ENCODE assay signal across 38 cellular contexts in the genomic region with DNA sequence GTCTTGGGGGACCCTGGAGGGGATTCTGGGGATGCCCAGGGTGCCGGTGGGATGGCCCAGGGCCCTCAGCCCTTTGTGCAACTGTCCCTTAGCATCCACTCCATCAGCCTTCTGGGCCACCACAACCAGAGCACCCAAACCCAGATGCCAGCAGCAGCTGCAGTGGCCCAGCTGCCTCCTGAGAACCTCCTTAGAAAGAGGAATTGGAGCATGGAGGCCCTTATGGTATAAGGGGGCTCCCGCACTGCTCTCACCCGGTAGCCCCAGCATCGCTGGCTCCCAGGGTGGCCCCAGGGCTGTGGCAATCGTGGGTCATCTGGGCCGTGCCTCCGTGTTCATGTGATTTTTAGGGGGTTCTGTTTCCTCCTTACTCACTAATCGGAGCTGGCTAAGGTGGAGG.
"Had no signal": no experiment of that assay in that cellular context is flagged by ENCODE, and none has a peak within 500 bp of the region (broad histone marks: within the 10 kb centered on the region; RNA-seq: fewer than 3 reads in every experiment).

No MANE protein-coding gene starts in this region.

- H3K36me3 Mint-ChIP-seq: activated naive CD4-positive, alpha-beta T cell treated with anti-CD3 and anti-CD28 coated beads, Interleukin-2, amount 10 ng/mL, durations not matched to agents 7 days and 5 days; activated naive CD4-positive, alpha-beta T cell treated with anti-CD3 and anti-CD28 coated beads, Interleukin-2, amount 50 U/mL, for 24 hours; activated naive CD4-positive, alpha-beta T cell treated with anti-CD3 and anti-CD28 coated beads, Interleukin-2, amount 50 U/mL, for 72 hours; activated naive CD8-positive, alpha-beta T cell; activated naive CD8-positive, alpha-beta T cell treated with anti-CD3 and anti-CD28 coated beads for 36 hours; activated naive CD8-positive, alpha-beta T cell treated with anti-CD3 and anti-CD28 coated beads, Interleukin-2, amount 10 ng/mL, durations not matched to agents 7 days and 5 days; brain had no signal

- H3K9me3 ChIP-seq: adrenal gland, ascending aorta, body of pancreas, breast epithelium had no signal

- H3K4me1 Mint-ChIP-seq: activated naive CD4-positive, alpha-beta T cell treated with anti-CD3 and anti-CD28 coated beads, Interleukin-2, amount 50 U/mL, for 24 hours; activated naive CD8-positive, alpha-beta T cell treated with anti-CD3 and anti-CD28 coated beads for 36 hours; activated naive CD8-positive, alpha-beta T cell treated with anti-CD3 and anti-CD28 coated beads, Interleukin-2, amount 50 U/mL, for 24 hours; activated T-helper 17 cell treated with anti-CD3 and anti-CD28 coated beads, Interleukin-2, amount 50 U/mL, for 72 hours; central memory CD8-positive, alpha-beta T cell had no signal

- H3K27me3 ChIP-seq: adrenal gland, ascending aorta, body of pancreas, brain microvascular endothelial cell had no signal

- H3K27ac Mint-ChIP-seq: activated naive CD4-positive, alpha-beta T cell treated with anti-CD3 and anti-CD28 coated beads for 36 hours; activated naive CD4-positive, alpha-beta T cell treated with anti-CD3 and anti-CD28 coated beads, Interleukin-2, amount 10 ng/mL, durations not matched to agents 7 days and 5 days; activated naive CD4-positive, alpha-beta T cell treated with anti-CD3 and anti-CD28 coated beads, Interleukin-2, amount 50 U/mL, for 24 hours; activated naive CD4-positive, alpha-beta T cell treated with anti-CD3 and anti-CD28 coated beads, Interleukin-2, amount 50 U/mL, for 72 hours; activated naive CD8-positive, alpha-beta T cell; activated naive CD8-positive, alpha-beta T cell treated with anti-CD3 and anti-CD28 coated beads for 36 hours; activated naive CD8-positive, alpha-beta T cell treated with anti-CD3 and anti-CD28 coated beads, Interleukin-2, amount 10 ng/mL, durations not matched to agents 7 days and 5 days; activated naive CD8-positive, alpha-beta T cell treated with anti-CD3 and anti-CD28 coated beads, Interleukin-2, amount 50 U/mL, for 24 hours; activated T-cell treated with anti-CD3 and anti-CD28 coated beads, Interleukin-2, amount 50 U/mL, for 24 hours; activated T-cell treated with anti-CD3 and anti-CD28 coated beads, Interleukin-2, amount 50 U/mL, for 72 hours; activated T-helper 1 cell treated with anti-CD3 and anti-CD28 coated beads, Interleukin-12 subunit alpha, Interleukin-12 subunit beta, Interleukin-2, Interleukin-4 antibody, amounts not matched to agents 30 ng/mL and 10 ng/mL and 1 ng/mL, durations not matched to agents 14 hours and 24 hours and 36 hours; activated T-helper 17 cell treated with anti-CD3 and anti-CD28 coated beads, Interleukin-2, amount 50 U/mL, for 72 hours; activated T-helper 2 cell treated with anti-CD3 and anti-CD28 coated beads, Interferon-gamma antibody, Interleukin-2, Interleukin-4, amounts not matched to agents 10 μg/mL and 5 μg/mL and 100 μg/mL, durations not matched to agents 14 hours and 24 hours and 36 hours had no signal

- H3K4me1 ChIP-seq: adrenal gland, ascending aorta, body of pancreas, breast epithelium had no signal

- H3K27ac ChIP-seq: adrenal gland, ascending aorta, body of pancreas, brain microvascular endothelial cell, breast epithelium, cardiac muscle cell had no signal

- H3K27me3 Mint-ChIP-seq: activated naive CD8-positive, alpha-beta T cell treated with anti-CD3 and anti-CD28 coated beads, Interleukin-2, amount 10 ng/mL, durations not matched to agents 7 days and 5 days had no signal

- H3K4me3 ChIP-seq: adrenal gland, ascending aorta, body of pancreas, breast epithelium, cardiac muscle cell had no signal

- H3K4me3 Mint-ChIP-seq: activated naive CD4-positive, alpha-beta T cell treated with anti-CD3 and anti-CD28 coated beads for 36 hours; activated naive CD4-positive, alpha-beta T cell treated with anti-CD3 and anti-CD28 coated beads, Interleukin-2, amount 10 ng/mL, durations not matched to agents 7 days and 5 days; activated naive CD4-positive, alpha-beta T cell treated with anti-CD3 and anti-CD28 coated beads, Interleukin-2, amount 50 U/mL, for 24 hours; activated naive CD8-positive, alpha-beta T cell; activated naive CD8-positive, alpha-beta T cell treated with anti-CD3 and anti-CD28 coated beads for 36 hours; activated naive CD8-positive, alpha-beta T cell treated with anti-CD3 and anti-CD28 coated beads, Interleukin-2, amount 10 ng/mL, durations not matched to agents 7 days and 5 days; activated naive CD8-positive, alpha-beta T cell treated with anti-CD3 and anti-CD28 coated beads, Interleukin-2, amount 50 U/mL, for 24 hours; activated T-cell treated with anti-CD3 and anti-CD28 coated beads, Interleukin-2, amount 50 U/mL, for 24 hours; activated T-cell treated with anti-CD3 and anti-CD28 coated beads, Interleukin-2, amount 50 U/mL, for 4 hours; activated T-cell treated with anti-CD3 and anti-CD28 coated beads, Interleukin-2, amount 50 U/mL, for 72 hours; activated T-helper 1 cell treated with anti-CD3 and anti-CD28 coated beads, Interleukin-12 subunit alpha, Interleukin-12 subunit beta, Interleukin-2, Interleukin-4 antibody, amounts not matched to agents 30 ng/mL and 10 ng/mL and 1 ng/mL, durations not matched to agents 14 hours and 24 hours and 36 hours; activated T-helper 17 cell treated with anti-CD3 and anti-CD28 coated beads, Interleukin-2, amount 50 U/mL, for 72 hours; brain; central memory CD8-positive, alpha-beta T cell had no signal

- DNase-seq: activated effector memory CD4-positive, alpha-beta T cell treated with anti-CD3 and anti-CD28 coated beads, Interleukin-2, amount 50 U/mL, for 16 hours; activated effector memory CD4-positive, alpha-beta T cell treated with Interleukin-2 at 50 U/mL for 16 hours; activated gamma-delta T cell; activated gamma-delta T cell treated with Interleukin-2 at 50 U/mL for 16 hours; activated naive CD4-positive, alpha-beta T cell; activated naive CD4-positive, alpha-beta T cell treated with anti-CD3 and anti-CD28 coated beads for 36 hours; activated naive CD4-positive, alpha-beta T cell treated with anti-CD3 and anti-CD28 coated beads, Interleukin-2, amount 10 ng/mL, durations not matched to agents 7 days and 5 days; activated naive CD4-positive, alpha-beta T cell treated with anti-CD3 and anti-CD28 coated beads, Interleukin-2, amount 50 U/mL, for 16 hours; activated naive CD4-positive, alpha-beta T cell treated with Interleukin-2 at 50 U/mL for 16 hours; activated naive CD8-positive, alpha-beta T cell treated with anti-CD3 and anti-CD28 coated beads for 36 hours; activated naive CD8-positive, alpha-beta T cell treated with anti-CD3 and anti-CD28 coated beads, Interleukin-2, amount 10 ng/mL, durations not matched to agents 7 days and 5 days; activated naive CD8-positive, alpha-beta T cell treated with anti-CD3 and anti-CD28 coated beads, Interleukin-2, amount 50 U/mL, for 24 hours; activated T-cell treated with anti-CD3 and anti-CD28 coated beads for 4 hours; activated T-cell treated with anti-CD3 and anti-CD28 coated beads, Interleukin-2, amount 50 U/mL, for 1 hour; activated T-cell treated with anti-CD3 and anti-CD28 coated beads, Interleukin-2, amount 50 U/mL, for 24 hours; activated T-cell treated with anti-CD3 and anti-CD28 coated beads, Interleukin-2, amount 50 U/mL, for 4 hours; activated T-cell treated with anti-CD3 and anti-CD28 coated beads, Interleukin-2, amount 50 U/mL, for 48 hours; activated T-cell treated with anti-CD3 and anti-CD28 coated beads, Interleukin-2, amount 50 U/mL, for 72 hours; adrenal gland; amniotic stem cell; amygdala; anterior cingulate cortex; aorta; body of pancreas; brain microvascular endothelial cell; central memory CD4-positive, alpha-beta T cell; cerebellar nuclear complex had no signal

- H3K36me3 ChIP-seq: adrenal gland, ascending aorta, brain microvascular endothelial cell, breast epithelium, cardiac muscle cell had no signal

- H3K9me3 Mint-ChIP-seq: activated naive CD4-positive, alpha-beta T cell treated with anti-CD3 and anti-CD28 coated beads for 36 hours; activated naive CD4-positive, alpha-beta T cell treated with anti-CD3 and anti-CD28 coated beads, Interleukin-2, amount 10 ng/mL, durations not matched to agents 7 days and 5 days; activated naive CD4-positive, alpha-beta T cell treated with anti-CD3 and anti-CD28 coated beads, Interleukin-2, amount 50 U/mL, for 24 hours; activated naive CD4-positive, alpha-beta T cell treated with anti-CD3 and anti-CD28 coated beads, Interleukin-2, amount 50 U/mL, for 72 hours; activated naive CD8-positive, alpha-beta T cell treated with anti-CD3 and anti-CD28 coated beads for 36 hours; activated naive CD8-positive, alpha-beta T cell treated with anti-CD3 and anti-CD28 coated beads, Interleukin-2, amount 10 ng/mL, durations not matched to agents 7 days and 5 days; activated naive CD8-positive, alpha-beta T cell treated with anti-CD3 and anti-CD28 coated beads, Interleukin-2, amount 50 U/mL, for 24 hours; activated T-cell treated with anti-CD3 and anti-CD28 coated beads, Interleukin-2, amount 50 U/mL, for 24 hours; activated T-cell treated with anti-CD3 and anti-CD28 coated beads, Interleukin-2, amount 50 U/mL, for 4 hours; activated T-cell treated with anti-CD3 and anti-CD28 coated beads, Interleukin-2, amount 50 U/mL, for 72 hours; activated T-helper 1 cell treated with anti-CD3 and anti-CD28 coated beads, Interleukin-12 subunit alpha, Interleukin-12 subunit beta, Interleukin-2, Interleukin-4 antibody, amounts not matched to agents 30 ng/mL and 10 ng/mL and 1 ng/mL, durations not matched to agents 14 hours and 24 hours and 36 hours; activated T-helper 17 cell treated with anti-CD3 and anti-CD28 coated beads, Interleukin-2, amount 50 U/mL, for 72 hours; activated T-helper 2 cell treated with anti-CD3 and anti-CD28 coated beads, Interferon-gamma antibody, Interleukin-2, Interleukin-4, amounts not matched to agents 10 μg/mL and 5 μg/mL and 100 μg/mL, durations not matched to agents 14 hours and 24 hours and 36 hours; central memory CD8-positive, alpha-beta T cell had no signal
